In genomic region chr4:76760214-76760613, GRCh38 we compare ENCODE assay signal across 24 cellular contexts.
"Had no signal": no experiment of that assay in that cellular context is flagged by ENCODE, and none has a peak within 500 bp of the region (broad histone marks: within the 10 kb centered on the region; RNA-seq: fewer than 3 reads in every experiment).

No MANE protein-coding gene starts in this region.

- H3K79me2 ChIP-seq: parathyroid adenoma had no signal

- DNase-seq: cortex of kidney; effector memory CD8-positive, alpha-beta T cell; foreskin keratinocyte; hypothalamus; immature natural killer cell; left ventricle myocardium superior; lower lobe of right lung; naive thymus-derived CD8-positive, alpha-beta T cell; right lobe of liver; stimulated activated CD4-positive, alpha-beta T cell treated with anti-CD3 and anti-CD28 coated beads, Interleukin-12 subunit alpha, Interleukin-12 subunit beta, amount 100 ng/mL, for 4 hours; stimulated activated CD4-positive, alpha-beta T cell treated with anti-CD3 and anti-CD28 coated beads, Interleukin-1b, Interleukin-23, amount 100 ng/mL, for 48 hours; stimulated activated CD4-positive, alpha-beta T cell treated with anti-CD3 and anti-CD28 coated beads, Interleukin-4, amount 100 ng/mL, for 1 hour; stimulated activated CD8-positive, alpha-beta memory T cell treated with anti-CD3 and anti-CD28 coated beads, Interleukin-4, amount 100 ng/mL, for 48 hours; stimulated activated naive CD4-positive, alpha-beta T cell; stomach; thyroid gland had no signal

- H3K9me3 Mint-ChIP-seq: effector memory CD8-positive, alpha-beta T cell; immature natural killer cell; naive thymus-derived CD8-positive, alpha-beta T cell; type B pancreatic cell had no signal

- H3K4me3 ChIP-seq: lower lobe of right lung, right lobe of liver, smooth muscle cell, stomach, thyroid gland had no signal

- H3K4me1 Mint-ChIP-seq: immature natural killer cell had no signal

- H2AFZ ChIP-seq: parathyroid adenoma had no signal

- H3K4me3 Mint-ChIP-seq: effector memory CD8-positive, alpha-beta T cell; immature natural killer cell; naive thymus-derived CD8-positive, alpha-beta T cell; type B pancreatic cell had no signal

- H3K4me1 ChIP-seq: lower lobe of right lung, parathyroid adenoma, thyroid gland had no signal

- H3K27ac ChIP-seq: epithelial cell of prostate, foreskin keratinocyte, lower lobe of right lung, parathyroid adenoma, right lobe of liver, stomach, thyroid gland had no signal

- H3K9ac ChIP-seq: parathyroid adenoma had no signal

- H3K27me3 ChIP-seq: foreskin keratinocyte, right lobe of liver, stomach, thyroid gland had no signal

- H3K27me3 Mint-ChIP-seq: progenitor cell of endocrine pancreas, type B pancreatic cell had no signal

- H3K27ac Mint-ChIP-seq: effector memory CD8-positive, alpha-beta T cell; immature natural killer cell; naive thymus-derived CD8-positive, alpha-beta T cell; progenitor cell of endocrine pancreas; type B pancreatic cell had no signal

- FAIRE-seq: endometrium, keratinocyte had no signal

- H3K36me3 Mint-ChIP-seq: immature natural killer cell; naive thymus-derived CD8-positive, alpha-beta T cell had no signal

- H3K9me3 ChIP-seq: lower lobe of right lung, right lobe of liver, stomach, thyroid gland had no signal

- H3K4me2 ChIP-seq: smooth muscle cell had no signal

- ATAC-seq: effector memory CD8-positive, alpha-beta T cell; esophagus mucosa; foreskin keratinocyte; left ventricle myocardium superior; lower lobe of right lung; naive thymus-derived CD8-positive, alpha-beta T cell; right lobe of liver had no signal
